ENCODE assay signal across 20 cellular contexts in the genomic region with DNA sequence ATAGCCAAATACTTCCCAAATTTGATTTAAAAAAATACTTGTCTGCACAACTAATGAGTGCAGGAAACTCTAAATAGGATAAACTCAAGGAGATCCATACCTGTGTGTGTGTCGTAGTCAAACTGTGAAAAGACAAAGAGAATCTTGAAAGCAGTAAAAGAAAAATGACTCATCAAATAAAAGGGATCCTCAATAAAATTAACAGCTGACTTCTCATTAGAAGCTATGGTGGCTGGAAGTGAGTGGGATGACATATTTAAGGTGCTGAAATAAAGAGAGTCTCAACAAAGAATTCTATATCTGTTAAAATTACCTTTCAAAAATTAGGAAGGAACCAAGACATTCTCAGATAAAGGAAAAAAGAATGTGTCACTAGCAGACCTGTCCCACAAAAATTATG.
"Had no signal": no experiment of that assay in that cellular context is flagged by ENCODE, and none has a peak within 500 bp of the region (broad histone marks: within the 10 kb centered on the region; RNA-seq: fewer than 3 reads in every experiment).

No MANE protein-coding gene starts in this region.

- H3K4me1 ChIP-seq: breast epithelium had no signal

- H3K4me3 Mint-ChIP-seq: activated naive CD4-positive, alpha-beta T cell treated with anti-CD3 and anti-CD28 coated beads, Interleukin-2, amount 50 U/mL, for 24 hours; neural crest cell; stimulated activated naive CD8-positive, alpha-beta T cell treated with anti-CD3 and anti-CD28 coated beads, Interleukin-15, Interleukin-2, amounts not matched to agents 100 ng/mL and 50 ng/mL, for 24 hours had no signal

- H3K9me3 ChIP-seq: vagina had no signal

- H3K27me3 Mint-ChIP-seq: activated naive CD4-positive, alpha-beta T cell treated with anti-CD3 and anti-CD28 coated beads, Interleukin-2, amount 50 U/mL, for 24 hours; progenitor cell of endocrine pancreas; stimulated activated naive CD8-positive, alpha-beta T cell treated with anti-CD3 and anti-CD28 coated beads, Interleukin-15, Interleukin-2, amounts not matched to agents 100 ng/mL and 50 ng/mL, for 24 hours had no signal

- DNase-seq: activated CD4-positive, alpha-beta T cell treated with anti-CD3 and anti-CD28 coated beads for 1 hour; activated CD4-positive, alpha-beta T cell treated with anti-CD3 and anti-CD28 coated beads, Interleukin-2, amount 50 U/mL, for 48 hours; activated gamma-delta T cell; adrenal gland; gastrocnemius medialis; heart left ventricle; left lung; right cardiac atrium; small intestine; stimulated activated CD4-positive, alpha-beta T cell treated with anti-CD3 and anti-CD28 coated beads, Interleukin-15, amount 100 ng/mL, for 24 hours; stimulated activated CD4-positive, alpha-beta T cell treated with anti-CD3 and anti-CD28 coated beads, Interleukin-2, amount 100 ng/mL, for 48 hours; T1000 had no signal

- ATAC-seq: gastrocnemius medialis, heart left ventricle, left lung, right cardiac atrium had no signal

- H3K27me3 ChIP-seq: adrenal gland, breast epithelium, gastrocnemius medialis, heart left ventricle, left lung, tibial nerve, vagina had no signal

- H3K36me3 ChIP-seq: adrenal gland, breast epithelium, left lung, vagina had no signal

- H3K27ac Mint-ChIP-seq: progenitor cell of endocrine pancreas; stimulated activated naive CD8-positive, alpha-beta T cell treated with anti-CD3 and anti-CD28 coated beads, Interleukin-15, Interleukin-2, amounts not matched to agents 100 ng/mL and 50 ng/mL, for 24 hours had no signal

- H3K4me3 ChIP-seq: adrenal gland, breast epithelium, coronary artery, gastrocnemius medialis, heart left ventricle, left lung, tibial nerve, vagina had no signal
